9 cellular contexts compared by ENCODE assay signal in genomic region chrX:47358387-47359065, GRCh38. TPM values are rescaled to one million over a fixed set of nuclear protein-coding genes. Genes with fewer than 3 reads are reported as not detected.
A peak's percentile ranks its signal among the peaks of the same experiment; 100 is the strongest.
DNase-seq lines count a peak whose midpoint lies in the region; ATAC-seq and TF ChIP-seq lines count a peak whose summit lies in the region.
"Had no signal": no experiment of that assay in that cellular context is flagged by ENCODE, and none has a peak within 500 bp of the region (broad histone marks: within the 10 kb centered on the region; RNA-seq: fewer than 3 reads in every experiment).

No MANE protein-coding gene starts in this region.

- H3K9ac ChIP-seq in BLaER1: no peak overlapping the region

- peaks cover 4% of the 10 kb centered on the region for H3K27me3 Mint-ChIP-seq in HFFc6 (ENCODE audit: insufficient read depth)
- H3K27me3 Mint-ChIP-seq in mesothelial cell of epicardium (ENCODE audit: low read depth): no peaks in the 10 kb centered on the region

- no peak overlapping the region for H3K4me3 ChIP-seq in BLaER1
- no peak overlapping the region for H3K4me3 ChIP-seq in Jurkat, Clone E6-1 (ENCODE audit: low read length)
- no peak overlapping the region for H3K4me3 ChIP-seq in fibroblast of pulmonary artery (replicated peaks; ENCODE audit: low read depth, low read length)
- H3K4me3 ChIP-seq: breast epithelium had no signal

- H3K27ac ChIP-seq in BLaER1: peak overlapping the region; percentile 22; the same call in 1 of the 2 replicates
- H3K27ac ChIP-seq: breast epithelium had no signal

- H3K9me3 Mint-ChIP-seq in HFFc6: no peaks in the 10 kb centered on the region
- peaks cover 17% of the 10 kb centered on the region for H3K9me3 Mint-ChIP-seq in mesothelial cell of epicardium

- H3K4me1 Mint-ChIP-seq in HFFc6 (ENCODE audit: low read depth) (peaks cover 18% of the 10 kb centered on the region), mesothelial cell of epicardium (peaks cover 12% of the 10 kb centered on the region)

- H3K36me3 Mint-ChIP-seq in HFFc6 (ENCODE audit: low read depth) (no peaks in the 10 kb centered on the region), mesothelial cell of epicardium (no peaks in the 10 kb centered on the region)

- H3K36me3 ChIP-seq in BLaER1: no peaks in the 10 kb centered on the region
- H3K36me3 ChIP-seq: breast epithelium had no signal

- peak; percentile 52 for DNase-seq in Jurkat, Clone E6-1 (ENCODE audit: low read depth, low spot score)
- DNase-seq in activated CD4-positive, alpha-beta T cell treated with anti-CD3 and anti-CD28 coated beads for 4 hours: peak; percentile 28 to 30
- DNase-seq in fibroblast of pulmonary artery (ENCODE audit: low read depth) (peak; percentile 6), HFFc6 (no peak), mesothelial cell of epicardium (ENCODE audit: low spot score in 2 of 2, unreplicated experiment in 2 of 2) (no peak), OCI-M2 (lab: John Stamatoyannopoulos, UW; ENCODE audit: unreplicated experiment) (no peak)

- H3K4me1 ChIP-seq in BLaER1: peaks cover 16% of the 10 kb centered on the region
- H3K4me1 ChIP-seq: breast epithelium had no signal

- ATAC-seq in HG03439 (IDR thresholded peaks at IDR 0.05; ENCODE audit: unreplicated experiment): no peak

- H4K20me1 ChIP-seq in BLaER1: no peaks in the 10 kb centered on the region

- H3K27ac Mint-ChIP-seq in HFFc6 (no peak overlapping the region), mesothelial cell of epicardium (no peak overlapping the region)

- 0 out of 2 replicates have a peak, but pooled peaks cover 7% of the 10 kb centered on the region for H3K9me3 ChIP-seq in BLaER1
- H3K9me3 ChIP-seq: breast epithelium had no signal

- H3K4me2 ChIP-seq in BLaER1: peak overlapping the region; percentile 52

- TF ChIP-seq CTCF in fibroblast of pulmonary artery (IDR thresholded peaks at IDR 0.05; ENCODE audit: low read length, missing control alignments): no peak
- TF ChIP-seq CTCF in HFFc6 (IDR thresholded peaks at IDR 0.05): no peak
- no peak for TF ChIP-seq CTCF in mesothelial cell of epicardium (IDR thresholded peaks at IDR 0.05; ENCODE audit: unreplicated experiment)

- H3K27me3 ChIP-seq in BLaER1: peaks cover 18% of the 10 kb centered on the region
- H3K27me3 ChIP-seq: breast epithelium had no signal

- H3K4me3 Mint-ChIP-seq in HFFc6: no peak overlapping the region
- no peak overlapping the region for H3K4me3 Mint-ChIP-seq in mesothelial cell of epicardium

RNA-seq across cellular contexts. Expression of gene ZNF157, which starts 11.9 kb away (rescaled TPM):
- 0.50 TPM for polyA plus RNA-seq in Jurkat, Clone E6-1 (2012; ENCODE audit: insufficient read depth, insufficient read length)
- not detected for total RNA-seq in HFFc6 (2021; fragmentation: NEBNext Ultra II Directional; extraction: Animal tissue kit (Norgen Biotek cat#: 25700))
- 0.68 to 1.1 TPM (median 0.69 TPM) in 3 replicates for total RNA-seq in mesothelial cell of epicardium

Comparison
In these comparisons a context has a peak if more than half of its experiments do, and no peak if none do; other contexts are left out.
1. DNase-seq: peak in Jurkat, Clone E6-1 (single experiment), activated CD4-positive, alpha-beta T cell treated with anti-CD3 and anti-CD28 coated beads for 4 hours (2 of 2) and fibroblast of pulmonary artery (single experiment); none in HFFc6 (single experiment), mesothelial cell of epicardium (0 of 2) and OCI-M2 (single experiment).